27 cellular contexts compared by ENCODE assay signal in the genomic region with DNA sequence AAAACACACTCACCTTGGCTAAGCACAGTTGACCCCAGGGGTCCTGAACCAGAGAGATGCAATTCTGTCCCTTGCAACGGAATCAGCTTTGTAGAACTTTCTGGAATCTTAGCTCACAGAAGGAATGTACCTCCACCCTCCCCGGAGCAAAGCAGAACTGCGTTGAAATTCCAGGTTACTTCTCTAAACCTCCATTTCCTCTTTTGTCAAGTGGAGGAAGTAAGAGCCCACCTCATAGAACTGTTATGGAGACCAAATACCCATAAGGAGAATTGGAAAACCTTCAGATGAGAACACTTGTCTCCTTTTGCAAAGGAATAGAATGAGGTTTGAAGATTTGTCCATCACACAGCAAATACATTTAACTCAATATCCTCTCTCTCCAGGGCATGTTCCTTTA.
"Had no signal": no experiment of that assay in that cellular context is flagged by ENCODE, and none has a peak within 500 bp of the region (broad histone marks: within the 10 kb centered on the region; RNA-seq: fewer than 3 reads in every experiment).

No MANE protein-coding gene starts in this region.

- DNase-seq: activated CD4-positive, alpha-beta memory T cell treated with anti-CD3 and anti-CD28 coated beads, Interleukin-2, amount 10 ng/mL, durations not matched to agents 7 days and 5 days; activated CD4-positive, alpha-beta T cell treated with anti-CD3 and anti-CD28 coated beads for 1 hour; activated CD4-positive, alpha-beta T cell treated with anti-CD3 and anti-CD28 coated beads for 4 hours; activated CD4-positive, alpha-beta T cell treated with anti-CD3 and anti-CD28 coated beads, Interleukin-2, amount 10 ng/mL, durations not matched to agents 7 days and 5 days; activated CD4-positive, alpha-beta T cell treated with anti-CD3 and anti-CD28 coated beads, Interleukin-2, amount 50 U/mL, for 4 hours; activated CD8-positive, alpha-beta memory T cell treated with anti-CD3 and anti-CD28 coated beads, Interleukin-2, amount 50 U/mL, for 48 hours; activated gamma-delta T cell; activated naive CD4-positive, alpha-beta T cell; activated naive CD4-positive, alpha-beta T cell treated with anti-CD3 and anti-CD28 coated beads, Interleukin-2, amount 10 ng/mL, durations not matched to agents 7 days and 5 days; activated naive CD8-positive, alpha-beta T cell treated with anti-CD3 and anti-CD28 coated beads, Interleukin-2, amount 10 ng/mL, durations not matched to agents 7 days and 5 days; activated T-cell treated with anti-CD3 and anti-CD28 coated beads for 4 hours; activated T-cell treated with anti-CD3 and anti-CD28 coated beads, Interleukin-2, amount 50 U/mL, for 24 hours; activated T-cell treated with anti-CD3 and anti-CD28 coated beads, Interleukin-2, amount 50 U/mL, for 72 hours; amniotic stem cell; anterior cingulate cortex; brain microvascular endothelial cell; cortex of kidney; dermis blood vessel endothelial cell; effector CD4-positive, alpha-beta T cell; effector memory CD8-positive, alpha-beta T cell; erythroblast; foreskin keratinocyte; gastrocnemius medialis; glutamatergic neuron; heart left ventricle; T-helper 17 cell; T1000 had no signal
